Comparison of ENCODE assay signal across 35 cellular contexts in genomic region chr12:125443316-125443715, GRCh38.
"Had no signal": no experiment of that assay in that cellular context is flagged by ENCODE, and none has a peak within 500 bp of the region (broad histone marks: within the 10 kb centered on the region; RNA-seq: fewer than 3 reads in every experiment).

No MANE protein-coding gene starts in this region.

- ATAC-seq: activated CD8-positive, alpha-beta T cell treated with anti-CD3 and anti-CD28 coated beads for 36 hours; activated naive CD4-positive, alpha-beta T cell treated with anti-CD3 and anti-CD28 coated beads, Interleukin-2, amount 50 U/mL, for 72 hours; activated T-cell treated with anti-CD3 and anti-CD28 coated beads, Interleukin-2, amount 50 U/mL, for 4 hours; activated T-cell treated with anti-CD3 and anti-CD28 coated beads, Interleukin-2, amount 50 U/mL, for 72 hours; activated T-helper 17 cell treated with anti-CD3 and anti-CD28 coated beads, Interleukin-2, amount 50 U/mL, for 72 hours; body of pancreas had no signal

- H3K27ac Mint-ChIP-seq: activated B cell treated with CpG ODN at 0.5 μM for 24 hours; activated CD4-positive, alpha-beta memory T cell treated with anti-CD3 and anti-CD28 coated beads for 36 hours; activated CD4-positive, alpha-beta T cell treated with anti-CD3 and anti-CD28 coated beads, Interleukin-2, amount 10 ng/mL, durations not matched to agents 24 days and 14 days; activated CD8-positive, alpha-beta T cell treated with anti-CD3 and anti-CD28 coated beads for 36 hours; activated naive CD4-positive, alpha-beta T cell treated with anti-CD3 and anti-CD28 coated beads for 36 hours; activated naive CD4-positive, alpha-beta T cell treated with anti-CD3 and anti-CD28 coated beads, Interleukin-2, amount 50 U/mL, for 72 hours; activated naive CD8-positive, alpha-beta T cell treated with anti-CD3 and anti-CD28 coated beads for 36 hours; activated T-cell treated with anti-CD3 and anti-CD28 coated beads, Interleukin-2, amount 50 U/mL, for 72 hours; activated T-helper 1 cell treated with anti-CD3 and anti-CD28 coated beads, Interleukin-12 subunit alpha, Interleukin-12 subunit beta, Interleukin-2, Interleukin-4 antibody, amounts not matched to agents 30 ng/mL and 10 ng/mL and 1 ng/mL, durations not matched to agents 14 hours and 24 hours and 36 hours; activated T-helper 17 cell treated with anti-CD3 and anti-CD28 coated beads, Interleukin-2, amount 50 U/mL, for 72 hours; T-helper 1 cell treated with Interleukin-12 subunit alpha and Interleukin-12 subunit beta and Interleukin-4 antibody, amounts not matched to agents 30 μg/mL and 1 μg/mL, for 36 hours; T-helper 2 cell treated with Interferon-gamma antibody and Interleukin-4, amounts not matched to agents 5 μg/mL and 100 μg/mL, for 36 hours had no signal

- H3K4me1 Mint-ChIP-seq: activated B cell treated with CpG ODN at 0.5 μM for 24 hours; activated CD4-positive, alpha-beta T cell treated with anti-CD3 and anti-CD28 coated beads, Interleukin-2, amount 10 ng/mL, durations not matched to agents 24 days and 14 days; activated naive CD8-positive, alpha-beta T cell treated with anti-CD3 and anti-CD28 coated beads for 36 hours; activated T-helper 17 cell treated with anti-CD3 and anti-CD28 coated beads, Interleukin-2, amount 50 U/mL, for 72 hours had no signal

- H3K27ac ChIP-seq: adrenal gland, body of pancreas, brain microvascular endothelial cell, breast epithelium, VCaP had no signal

- H3K9me3 ChIP-seq: adrenal gland, body of pancreas had no signal

- H3K27me3 Mint-ChIP-seq: activated B cell treated with CpG ODN at 0.5 μM for 24 hours; activated CD8-positive, alpha-beta T cell treated with anti-CD3 and anti-CD28 coated beads for 36 hours; activated T-helper 17 cell treated with anti-CD3 and anti-CD28 coated beads, Interleukin-2, amount 50 U/mL, for 72 hours had no signal

- H3K4me3 ChIP-seq: adrenal gland, body of pancreas, breast epithelium had no signal

- H3K4me3 Mint-ChIP-seq: activated B cell treated with CpG ODN at 0.5 μM for 24 hours; activated CD4-positive, alpha-beta memory T cell treated with anti-CD3 and anti-CD28 coated beads for 36 hours; activated CD4-positive, alpha-beta T cell treated with anti-CD3 and anti-CD28 coated beads, Interleukin-2, amount 10 ng/mL, durations not matched to agents 24 days and 14 days; activated CD8-positive, alpha-beta T cell treated with anti-CD3 and anti-CD28 coated beads for 36 hours; activated naive CD4-positive, alpha-beta T cell treated with anti-CD3 and anti-CD28 coated beads for 36 hours; activated naive CD8-positive, alpha-beta T cell treated with anti-CD3 and anti-CD28 coated beads for 36 hours; activated T-cell treated with anti-CD3 and anti-CD28 coated beads, Interleukin-2, amount 50 U/mL, for 4 hours; activated T-cell treated with anti-CD3 and anti-CD28 coated beads, Interleukin-2, amount 50 U/mL, for 72 hours; activated T-helper 1 cell treated with anti-CD3 and anti-CD28 coated beads, Interleukin-12 subunit alpha, Interleukin-12 subunit beta, Interleukin-2, Interleukin-4 antibody, amounts not matched to agents 30 ng/mL and 10 ng/mL and 1 ng/mL, durations not matched to agents 14 hours and 24 hours and 36 hours; activated T-helper 17 cell treated with anti-CD3 and anti-CD28 coated beads, Interleukin-2, amount 50 U/mL, for 72 hours; T-helper 1 cell treated with Interleukin-12 subunit alpha and Interleukin-12 subunit beta and Interleukin-4 antibody, amounts not matched to agents 30 μg/mL and 1 μg/mL, for 36 hours; T-helper 2 cell treated with Interferon-gamma antibody and Interleukin-4, amounts not matched to agents 5 μg/mL and 100 μg/mL, for 36 hours had no signal

- H3K27me3 ChIP-seq: adrenal gland, body of pancreas, brain microvascular endothelial cell, breast epithelium had no signal

- H3K9me3 Mint-ChIP-seq: activated CD4-positive, alpha-beta T cell treated with anti-CD3 and anti-CD28 coated beads, Interleukin-2, amount 10 ng/mL, durations not matched to agents 24 days and 14 days; activated T-cell treated with anti-CD3 and anti-CD28 coated beads, Interleukin-2, amount 50 U/mL, for 4 hours; activated T-helper 1 cell treated with anti-CD3 and anti-CD28 coated beads, Interleukin-12 subunit alpha, Interleukin-12 subunit beta, Interleukin-2, Interleukin-4 antibody, amounts not matched to agents 30 ng/mL and 10 ng/mL and 1 ng/mL, durations not matched to agents 14 hours and 24 hours and 36 hours; activated T-helper 17 cell treated with anti-CD3 and anti-CD28 coated beads, Interleukin-2, amount 50 U/mL, for 72 hours; T-helper 1 cell treated with Interleukin-12 subunit alpha and Interleukin-12 subunit beta and Interleukin-4 antibody, amounts not matched to agents 30 μg/mL and 1 μg/mL, for 36 hours; T-helper 2 cell treated with Interferon-gamma antibody and Interleukin-4, amounts not matched to agents 5 μg/mL and 100 μg/mL, for 36 hours had no signal

- DNase-seq: activated B cell treated with CpG ODN at 0.5 μM for 24 hours; activated CD4-positive, alpha-beta memory T cell treated with anti-CD3 and anti-CD28 coated beads for 36 hours; activated CD4-positive, alpha-beta T cell treated with anti-CD3 and anti-CD28 coated beads for 4 hours; activated CD4-positive, alpha-beta T cell treated with anti-CD3 and anti-CD28 coated beads, Interleukin-2, amount 10 ng/mL, durations not matched to agents 24 days and 14 days; activated CD4-positive, alpha-beta T cell treated with anti-CD3 and anti-CD28 coated beads, Interleukin-2, amount 50 U/mL, for 1 hour; activated CD4-positive, alpha-beta T cell treated with anti-CD3 and anti-CD28 coated beads, Interleukin-2, amount 50 U/mL, for 4 hours; activated CD4-positive, CD25-positive, alpha-beta regulatory T cell treated with anti-CD3 and anti-CD28 coated beads, Interleukin-2, amount 50 U/mL, for 72 hours; activated CD8-positive, alpha-beta memory T cell treated with anti-CD3 and anti-CD28 coated beads, Interleukin-2, amount 50 U/mL, for 4 hours; activated CD8-positive, alpha-beta T cell treated with anti-CD3 and anti-CD28 coated beads for 36 hours; activated effector memory CD4-positive, alpha-beta T cell treated with anti-CD3 and anti-CD28 coated beads, Interleukin-2, amount 50 U/mL, for 16 hours; activated gamma-delta T cell treated with Interleukin-2 at 50 U/mL for 16 hours; activated naive CD4-positive, alpha-beta T cell; activated naive CD4-positive, alpha-beta T cell treated with anti-CD3 and anti-CD28 coated beads for 36 hours; activated naive CD4-positive, alpha-beta T cell treated with anti-CD3 and anti-CD28 coated beads, Interleukin-2, amount 50 U/mL, for 16 hours; activated naive CD8-positive, alpha-beta T cell treated with anti-CD3 and anti-CD28 coated beads for 36 hours; activated T-cell treated with anti-CD3 and anti-CD28 coated beads for 4 hours; activated T-cell treated with anti-CD3 and anti-CD28 coated beads, Interleukin-2, amount 50 U/mL, for 1 hour; activated T-cell treated with anti-CD3 and anti-CD28 coated beads, Interleukin-2, amount 50 U/mL, for 4 hours; activated T-cell treated with anti-CD3 and anti-CD28 coated beads, Interleukin-2, amount 50 U/mL, for 72 hours; adrenal gland; amniotic stem cell; aorta; body of pancreas; brain microvascular endothelial cell; central memory CD4-positive, alpha-beta T cell; T-helper 1 cell; T-helper 2 cell; T-helper 9 cell had no signal

- H3K36me3 ChIP-seq: adrenal gland, brain microvascular endothelial cell, breast epithelium had no signal

- H3K4me1 ChIP-seq: adrenal gland, body of pancreas, breast epithelium had no signal

- H3K36me3 Mint-ChIP-seq: activated CD4-positive, alpha-beta memory T cell treated with anti-CD3 and anti-CD28 coated beads for 36 hours; activated naive CD4-positive, alpha-beta T cell treated with anti-CD3 and anti-CD28 coated beads, Interleukin-2, amount 50 U/mL, for 72 hours; activated naive CD8-positive, alpha-beta T cell treated with anti-CD3 and anti-CD28 coated beads for 36 hours had no signal
